28 cellular contexts compared by ENCODE assay signal in the genomic region with DNA sequence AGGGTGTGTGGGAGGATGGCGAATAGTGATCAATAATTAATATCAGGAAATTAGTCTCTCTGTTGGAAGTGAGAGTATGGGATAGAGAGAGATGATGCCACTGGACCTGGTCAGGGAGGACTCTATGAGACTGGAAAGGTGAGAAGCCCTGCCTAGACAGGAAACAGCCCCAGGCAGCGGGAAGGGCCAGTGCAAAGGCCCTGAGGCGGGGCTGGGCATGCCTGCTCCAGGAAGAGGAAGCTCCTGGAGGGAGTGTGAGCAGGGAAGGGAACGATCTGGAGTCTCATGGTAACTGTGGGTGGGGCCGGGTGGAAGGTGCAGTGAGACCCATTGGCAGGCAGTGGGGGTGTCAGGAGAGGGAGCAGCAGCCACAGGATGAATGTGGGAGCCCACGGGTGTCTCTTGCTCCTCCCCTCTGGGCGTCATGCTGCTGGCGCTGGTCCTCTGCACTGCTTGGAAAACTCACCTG. TPM values are rescaled to one million over a fixed set of nuclear protein-coding genes. Genes with fewer than 3 reads are reported as not detected.
DNase-seq lines count a peak whose midpoint lies in the region; ATAC-seq and TF ChIP-seq lines count a peak whose summit lies in the region.
"Had no signal": no experiment of that assay in that cellular context is flagged by ENCODE, and none has a peak within 500 bp of the region (broad histone marks: within the 10 kb centered on the region; RNA-seq: fewer than 3 reads in every experiment).

No MANE protein-coding gene starts in this region.

- DNase-seq in MCF 10A (ENCODE audit: unreplicated experiment) (no peak), breast epithelium (ENCODE audit: low spot score in 2 of 2) (no peak), ecto neural progenitor cell (ENCODE audit: low spot score) (peak; percentile 41), left colon (peak; percentile 58 to 74), transverse colon (peak; percentile 72), mesothelial cell of epicardium (ENCODE audit: low spot score in 2 of 2, unreplicated experiment in 2 of 2) (no peak)
- no peak for DNase-seq in activated CD4-positive, alpha-beta memory T cell treated with anti-CD3 and anti-CD28 coated beads for 36 hours
- DNase-seq: 8988T; activated CD4-positive, alpha-beta T cell treated with anti-CD3 and anti-CD28 coated beads for 48 hours; activated naive CD4-positive, alpha-beta T cell; activated T-cell treated with anti-CD3 and anti-CD28 coated beads, Interleukin-2, amount 50 U/mL, for 24 hours; CD8-positive, alpha-beta T cell; DMS153; GM23248; mesendoderm; NCI-H1105 treated with DMSO at 0.1 percent for 48 hours; NCI-H2029 treated with DMSO at 0.1 percent for 48 hours; NCI-H2227 treated with DMSO at 0.1 percent for 48 hours; stimulated activated naive CD8-positive, alpha-beta T cell treated with anti-CD3 and anti-CD28 coated beads, Interleukin-15, Interleukin-2, amounts not matched to agents 100 U/mL and 50 U/mL, for 24 hours; T-helper 2 cell; testis had no signal

- CTCF ChIA-PET in MCF 10A (lab: Yijun Ruan, JAX), result interaction anchor here (0.6 to 1.2 kb wide), 3 partner anchors 37 to 1326 kb away, joined by 3 to 4 read pairs (median 4); no protein-coding TSS in a partner anchor
- CTCF ChIA-PET in activated CD4-positive, alpha-beta memory T cell treated with anti-CD3 and anti-CD28 coated beads for 36 hours (lab: Charles Lee), result no interaction called here

- in situ Hi-C loops in transverse colon (cut with MboI; ENCODE audit: low pct_ligation_motif_present in 1 of 4, low pct_unique_long_range_greater_than_20kb in 1 of 4, low sequenced_read_pairs in 3 of 4), result no loop called here

- WGBS in transverse colon (ENCODE audit: low coverage in 1 of 2), 2 donors, result 68 to 69% methylated on average over 4 to 8 of the region's 8 CpGs

- H3K4me1 Mint-ChIP-seq in MCF 10A (ENCODE audit: insufficient read depth, unreplicated experiment) (peaks cover 44% of the 10 kb centered on the region), mesothelial cell of epicardium (peaks cover 14% of the 10 kb centered on the region)
- peaks cover 3% of the 10 kb centered on the region for H3K4me1 Mint-ChIP-seq in activated CD4-positive, alpha-beta memory T cell treated with anti-CD3 and anti-CD28 coated beads for 36 hours (ENCODE audit: low read depth)

- POLR2A ChIA-PET in MCF 10A (lab: Yijun Ruan, JAX), result interaction anchor here (1.1 to 4.6 kb wide), 3 partner anchors 13 to 273 kb away, joined by 3 to 89 read pairs (median 84); no protein-coding TSS in a partner anchor
- POLR2A ChIA-PET in activated CD4-positive, alpha-beta memory T cell treated with anti-CD3 and anti-CD28 coated beads for 36 hours (lab: Charles Lee), result no interaction called here

- no TSS peak for BruUV-seq in MCF 10A (replicated peaks; lab: Mats Ljungman, UMichigan)

- intact Hi-C loops in MCF 10A (cut with micrococcal nuclease) (no loop called here), breast epithelium (cut with DNase I; ENCODE audit: low total_unique reads) (no loop called here), left colon (cut with DNase I, micrococcal nuclease) (no loop called here), transverse colon (cut with DNase I; ENCODE audit: low total_unique reads) (loop anchor here (10.0 kb wide), 1 partner anchor 285 kb away; a partner anchor contains a TSS)
- intact Hi-C loops in activated CD4-positive, alpha-beta memory T cell treated with anti-CD3 and anti-CD28 coated beads for 36 hours (cut with micrococcal nuclease), result no loop called here

- H3K36me3 Mint-ChIP-seq in MCF 10A (ENCODE audit: insufficient read depth, unreplicated experiment), result peaks cover 13% of the 10 kb centered on the region
- no peaks in the 10 kb centered on the region for H3K36me3 Mint-ChIP-seq in activated CD4-positive, alpha-beta memory T cell treated with anti-CD3 and anti-CD28 coated beads for 36 hours
- H3K36me3 Mint-ChIP-seq in mesothelial cell of epicardium, result no peaks in the 10 kb centered on the region
- H3K36me3 Mint-ChIP-seq: CD8-positive, alpha-beta T cell; IgD-negative memory B cell had no signal

- peak; percentile 56 for ATAC-seq in left colon
- no peak for ATAC-seq in HG03469 (IDR thresholded peaks at IDR 0.05; ENCODE audit: unreplicated experiment)
- ATAC-seq: CD8-positive, alpha-beta T cell; foreskin keratinocyte; SK-N-SH treated with all-trans-retinoic acid at 6 μM for 48 hours; stimulated activated naive CD8-positive, alpha-beta T cell treated with anti-CD3 and anti-CD28 coated beads, Interleukin-15, Interleukin-2, amounts not matched to agents 100 U/mL and 50 U/mL, for 24 hours had no signal

- H3K9me3 Mint-ChIP-seq in MCF 10A (ENCODE audit: unreplicated experiment), result no peaks in the 10 kb centered on the region
- no peaks in the 10 kb centered on the region for H3K9me3 Mint-ChIP-seq in activated CD4-positive, alpha-beta memory T cell treated with anti-CD3 and anti-CD28 coated beads for 36 hours
- no peaks in the 10 kb centered on the region for H3K9me3 Mint-ChIP-seq in mesothelial cell of epicardium
- H3K9me3 Mint-ChIP-seq: activated T-cell treated with anti-CD3 and anti-CD28 coated beads, Interleukin-2, amount 50 U/mL, for 24 hours; CD8-positive, alpha-beta T cell had no signal

- TF ChIP-seq EP300 in transverse colon (IDR thresholded peaks at IDR 0.05; ENCODE audit: low read depth), result no peak

- H3K4me1 ChIP-seq in breast epithelium (peaks cover 7 to 12% of the 10 kb centered on the region in 2 donors), transverse colon (peaks cover 5 to 34% (median 20%) of the 10 kb centered on the region in 4 donors)

- H3K27me3 Mint-ChIP-seq in MCF 10A (ENCODE audit: insufficient read depth, unreplicated experiment) (no peaks in the 10 kb centered on the region), mesothelial cell of epicardium (ENCODE audit: low read depth) (no peaks in the 10 kb centered on the region)
- peaks cover 19% of the 10 kb centered on the region for H3K27me3 Mint-ChIP-seq in activated CD4-positive, alpha-beta memory T cell treated with anti-CD3 and anti-CD28 coated beads for 36 hours

- TF ChIP-seq POLR2A in breast epithelium (IDR thresholded peaks at IDR 0.05), result no peak
- TF ChIP-seq POLR2A in transverse colon (IDR thresholded peaks at IDR 0.05), result no peak

- H3K9me3 ChIP-seq in breast epithelium (no peaks in the 10 kb centered on the region), transverse colon (no peaks in the 10 kb centered on the region)
- H3K9me3 ChIP-seq: testis had no signal

- no peak overlapping the region for H3K4me3 Mint-ChIP-seq in MCF 10A (ENCODE audit: unreplicated experiment)
- no peak overlapping the region for H3K4me3 Mint-ChIP-seq in activated CD4-positive, alpha-beta memory T cell treated with anti-CD3 and anti-CD28 coated beads for 36 hours
- H3K4me3 Mint-ChIP-seq in mesothelial cell of epicardium, result no peak overlapping the region
- H3K4me3 Mint-ChIP-seq: activated T-cell treated with anti-CD3 and anti-CD28 coated beads, Interleukin-2, amount 50 U/mL, for 24 hours; CD8-positive, alpha-beta T cell had no signal

- no peaks in the 10 kb centered on the region for H3K27me3 ChIP-seq in breast epithelium
- no peaks in the 10 kb centered on the region for H3K27me3 ChIP-seq in transverse colon
- H3K27me3 ChIP-seq: foreskin keratinocyte, testis had no signal

- H3K27ac ChIP-seq in breast epithelium (no peak overlapping the region), transverse colon (peak overlapping the region in 1 of 4 donors; percentile 28)
- H3K27ac ChIP-seq: foreskin keratinocyte, GM23248, testis had no signal

- no peak overlapping the region for H3K4me3 ChIP-seq in breast epithelium
- H3K4me3 ChIP-seq in transverse colon, result no peak overlapping the region
- H3K4me3 ChIP-seq: GM23248, testis had no signal

- H3K36me3 ChIP-seq in breast epithelium (no peaks in the 10 kb centered on the region), transverse colon (no peaks in the 10 kb centered on the region)

- no peak for TF ChIP-seq CTCF in MCF 10A (IDR thresholded peaks at IDR 0.05; ENCODE audit: unreplicated experiment)
- no peak for TF ChIP-seq CTCF in breast epithelium (IDR thresholded peaks at IDR 0.05)
- TF ChIP-seq CTCF in transverse colon (IDR thresholded peaks at IDR 0.05), result no peak
- TF ChIP-seq CTCF in mesothelial cell of epicardium (IDR thresholded peaks at IDR 0.05; ENCODE audit: unreplicated experiment), result no peak

- H3K27ac Mint-ChIP-seq in MCF 10A (ENCODE audit: low read depth, unreplicated experiment) (peak overlapping the region; percentile 64), mesothelial cell of epicardium (no peak overlapping the region)
- H3K27ac Mint-ChIP-seq in activated CD4-positive, alpha-beta memory T cell treated with anti-CD3 and anti-CD28 coated beads for 36 hours, result no peak overlapping the region
- H3K27ac Mint-ChIP-seq: activated T-cell treated with anti-CD3 and anti-CD28 coated beads, Interleukin-2, amount 50 U/mL, for 24 hours; CD8-positive, alpha-beta T cell; IgD-negative memory B cell had no signal

RNA-seq across cellular contexts. Expression of a gene that starts 1.8 kb away (rescaled TPM):
- total RNA-seq in MCF 10A (2022) (303 and 315 TPM in 2 replicates), breast epithelium (1,000 to 10,000 TPM in 1 of 3 donors, 100 to 1,000 TPM in 2; 498 to 1,982 (median 699) TPM), left colon (1,000 to 10,000 TPM in 1 of 2 donors, 100 to 1,000 TPM in 1; 863 to 1,131 TPM), transverse colon (1,000 to 10,000 TPM in 2 of 4 donors, 100 to 1,000 TPM in 2; 607 to 1,755 (median 1,289) TPM), mesothelial cell of epicardium (127 to 138 TPM (median 130 TPM) in 3 replicates)
- total RNA-seq in activated CD4-positive, alpha-beta memory T cell treated with anti-CD3 and anti-CD28 coated beads for 36 hours, result under 1 TPM; 0.26 to 0.29 TPM

RNA-seq across cellular contexts. Expression of a gene that starts 33.8 kb away (rescaled TPM):
- total RNA-seq in MCF 10A (2022) (not detected in 2 replicates), breast epithelium (1 to 10 TPM in 1 of 3 donors, not detected in 2; 2.3 TPM), left colon (not detected), transverse colon (not detected), mesothelial cell of epicardium (not detected in 3 replicates)
- not detected for total RNA-seq in activated CD4-positive, alpha-beta memory T cell treated with anti-CD3 and anti-CD28 coated beads for 36 hours
- total RNA-seq: CD8-positive, alpha-beta T cell; epithelial cell of proximal tubule; foreskin keratinocyte; GM23248; skeletal muscle tissue had no signal

RNA-seq across cellular contexts. Expression of a gene that starts 49.3 kb away (rescaled TPM):
- total RNA-seq in MCF 10A (2022) (not detected in 2 replicates), breast epithelium (not detected), left colon (not detected), transverse colon (not detected), mesothelial cell of epicardium (not detected in 3 replicates)
- total RNA-seq in activated CD4-positive, alpha-beta memory T cell treated with anti-CD3 and anti-CD28 coated beads for 36 hours, result not detected
- total RNA-seq: CD8-positive, alpha-beta T cell; epithelial cell of proximal tubule; foreskin keratinocyte; GM23248; omental fat pad; skeletal muscle tissue; testis had no signal

Comparison
In these comparisons a context has a peak if more than half of its experiments do, and no peak if none do; other contexts are left out.
1. DNase-seq: peak in ecto neural progenitor cell (single experiment), left colon (2 of 2) and transverse colon (single experiment); none in MCF 10A (single experiment), breast epithelium (0 of 2), activated CD4-positive, alpha-beta memory T cell treated with anti-CD3 and anti-CD28 coated beads for 36 hours (single experiment) and mesothelial cell of epicardium (0 of 2).
2. RNA of a gene that starts 1.8 kb away (total RNA-seq): 607 to 1,755 TPM in transverse colon, 863 to 1,131 TPM in left colon, 498 to 1,982 TPM in breast epithelium, 303 to 315 TPM in MCF 10A and 127 to 138 TPM in mesothelial cell of epicardium; 0.26 to 0.29 TPM in activated CD4-positive, alpha-beta memory T cell treated with anti-CD3 and anti-CD28 coated beads for 36 hours; every median in the first group is over 10 times any median in the second.